Comparison of ENCODE assay signal across 16 cellular contexts in genomic region chr5:73507062-73507461, GRCh38. TPM values are rescaled to one million over a fixed set of nuclear protein-coding genes. Genes with fewer than 3 reads are reported as not detected.
A peak's percentile ranks its signal among the peaks of the same experiment; 100 is the strongest.
DNase-seq lines count a peak whose midpoint lies in the region; ATAC-seq and TF ChIP-seq lines count a peak whose summit lies in the region.
"Had no signal": no experiment of that assay in that cellular context is flagged by ENCODE, and none has a peak within 500 bp of the region (broad histone marks: within the 10 kb centered on the region; RNA-seq: fewer than 3 reads in every experiment).

No MANE protein-coding gene starts in this region.

- H3K27me3 Mint-ChIP-seq in activated naive CD8-positive, alpha-beta T cell = no peaks in the 10 kb centered on the region
- H3K27me3 Mint-ChIP-seq in activated naive CD8-positive, alpha-beta T cell treated with anti-CD3 and anti-CD28 coated beads, Interleukin-2, amount 50 U/mL, for 24 hours = no peaks in the 10 kb centered on the region
- H3K27me3 Mint-ChIP-seq: activated CD4-positive, alpha-beta T cell treated with anti-CD3 and anti-CD28 coated beads, Interleukin-2, amount 10 ng/mL, durations not matched to agents 7 days and 5 days; type B pancreatic cell had no signal

- H3K27me3 ChIP-seq in upper lobe of left lung = no peaks in the 10 kb centered on the region
- H3K27me3 ChIP-seq: gastrocnemius medialis, spleen had no signal

- peak overlapping the region; percentile 37 for H3K27ac Mint-ChIP-seq in activated naive CD8-positive, alpha-beta T cell
- H3K27ac Mint-ChIP-seq in activated naive CD8-positive, alpha-beta T cell treated with anti-CD3 and anti-CD28 coated beads, Interleukin-2, amount 50 U/mL, for 24 hours = no peak overlapping the region
- H3K27ac Mint-ChIP-seq: activated naive CD4-positive, alpha-beta T cell treated with anti-CD3 and anti-CD28 coated beads, Interleukin-2, amount 50 U/mL, for 72 hours; type B pancreatic cell had no signal

- no peaks in the 10 kb centered on the region for H3K9me3 Mint-ChIP-seq in activated naive CD8-positive, alpha-beta T cell (ENCODE audit: low read depth)
- no peaks in the 10 kb centered on the region for H3K9me3 Mint-ChIP-seq in activated naive CD8-positive, alpha-beta T cell treated with anti-CD3 and anti-CD28 coated beads, Interleukin-2, amount 50 U/mL, for 24 hours
- H3K9me3 Mint-ChIP-seq: activated CD4-positive, alpha-beta T cell treated with anti-CD3 and anti-CD28 coated beads, Interleukin-2, amount 10 ng/mL, durations not matched to agents 7 days and 5 days; activated naive CD4-positive, alpha-beta T cell treated with anti-CD3 and anti-CD28 coated beads, Interleukin-2, amount 50 U/mL, for 72 hours; H9; type B pancreatic cell had no signal

- no peak for DNase-seq in activated naive CD8-positive, alpha-beta T cell treated with anti-CD3 and anti-CD28 coated beads, Interleukin-2, amount 50 U/mL, for 24 hours
- DNase-seq in epidermal melanocyte (ENCODE audit: insufficient read length, low spot score) = peak; percentile 54
- DNase-seq in upper lobe of left lung = no peak
- DNase-seq in GM10248 (ENCODE audit: extremely low spot score) = no peak
- no peak for DNase-seq in glomerular visceral epithelial cell (ENCODE audit: extremely low spot score)
- DNase-seq: activated CD4-positive, alpha-beta T cell treated with anti-CD3 and anti-CD28 coated beads, Interleukin-2, amount 10 ng/mL, durations not matched to agents 7 days and 5 days; gastrocnemius medialis; NCI-H187; NCI-H524 treated with DMSO at 0.1 percent for 48 hours; spleen; stimulated activated naive CD4-positive, alpha-beta T cell had no signal

- no peak for ATAC-seq in activated naive CD8-positive, alpha-beta T cell treated with anti-CD3 and anti-CD28 coated beads, Interleukin-2, amount 50 U/mL, for 24 hours
- no peak for ATAC-seq in upper lobe of left lung (ENCODE audit: low FRiP score in 2 of 2)
- ATAC-seq: activated naive CD4-positive, alpha-beta T cell treated with anti-CD3 and anti-CD28 coated beads, Interleukin-2, amount 50 U/mL, for 72 hours; gastrocnemius medialis had no signal

- CTCF ChIA-PET in GM10248 (lab: Yijun Ruan, JAX) = interaction anchor here (1.0 to 3.6 kb wide), 3 partner anchors 11 to 28 kb away, joined by 3 to 17 read pairs (median 12); no protein-coding TSS in a partner anchor

- POLR2A ChIA-PET in GM10248 (lab: Yijun Ruan, JAX) = interaction anchor here (0.6 kb wide), 1 partner anchor 1340 kb away, joined by 3 read pairs; no protein-coding TSS in a partner anchor

- H3K36me3 Mint-ChIP-seq in activated naive CD8-positive, alpha-beta T cell = peaks cover 6% of the 10 kb centered on the region
- peaks cover 37% of the 10 kb centered on the region for H3K36me3 Mint-ChIP-seq in activated naive CD8-positive, alpha-beta T cell treated with anti-CD3 and anti-CD28 coated beads, Interleukin-2, amount 50 U/mL, for 24 hours (ENCODE audit: low read depth)

- H3K9me3 ChIP-seq in upper lobe of left lung = no peaks in the 10 kb centered on the region
- H3K9me3 ChIP-seq: gastrocnemius medialis, spleen had no signal

- H3K4me1 Mint-ChIP-seq in activated naive CD8-positive, alpha-beta T cell (ENCODE audit: low read depth) = peaks cover 8% of the 10 kb centered on the region
- peaks cover 13% of the 10 kb centered on the region for H3K4me1 Mint-ChIP-seq in activated naive CD8-positive, alpha-beta T cell treated with anti-CD3 and anti-CD28 coated beads, Interleukin-2, amount 50 U/mL, for 24 hours
- H3K4me1 Mint-ChIP-seq: H9 had no signal

- H3K36me3 ChIP-seq in upper lobe of left lung = peaks cover 31 to 47% (median 37%) of the 10 kb centered on the region in 4 donors

- WGBS in upper lobe of left lung, 2 donors = 44 to 46% methylated on average over 2 of the region's 2 CpGs

- peak in 1 of 4 donors; percentile 39 for TF ChIP-seq EP300 in upper lobe of left lung (IDR thresholded peaks at IDR 0.05)

- peak overlapping the region in 3 of 4 donors; percentile 57 to 80 (median 73) for H3K27ac ChIP-seq in upper lobe of left lung
- H3K27ac ChIP-seq: gastrocnemius medialis, spleen had no signal

- H3K4me3 ChIP-seq in upper lobe of left lung = no peak overlapping the region
- H3K4me3 ChIP-seq: gastrocnemius medialis, spleen had no signal

- H3K4me1 ChIP-seq in upper lobe of left lung = peaks cover 3 to 14% (median 9%) of the 10 kb centered on the region in 4 donors
- H3K4me1 ChIP-seq: gastrocnemius medialis had no signal

- TF ChIP-seq POLR2A in upper lobe of left lung (IDR thresholded peaks at IDR 0.05) = no peak

- TF ChIP-seq CTCF in upper lobe of left lung (IDR thresholded peaks at IDR 0.05) (no peak), GM10248 (IDR thresholded peaks at IDR 0.05; ENCODE audit: control extremely low read depth, extremely low read depth, low read depth, missing control alignments) (no peak)

- no peak overlapping the region for H3K4me3 Mint-ChIP-seq in activated naive CD8-positive, alpha-beta T cell
- no peak overlapping the region for H3K4me3 Mint-ChIP-seq in activated naive CD8-positive, alpha-beta T cell treated with anti-CD3 and anti-CD28 coated beads, Interleukin-2, amount 50 U/mL, for 24 hours
- H3K4me3 Mint-ChIP-seq: activated CD4-positive, alpha-beta T cell treated with anti-CD3 and anti-CD28 coated beads, Interleukin-2, amount 10 ng/mL, durations not matched to agents 7 days and 5 days; H9; type B pancreatic cell had no signal

RNA-seq across cellular contexts. Expression of gene BTF3, which starts 8.8 kb away (rescaled TPM):
- 100 to 1,000 TPM; 152 to 415 (median 344) TPM for total RNA-seq in upper lobe of left lung

RNA-seq across cellular contexts. Expression of gene ANKRA2, which starts 58.4 kb away (rescaled TPM):
- total RNA-seq in upper lobe of left lung = 10 to 100 TPM; 14.1 to 84.9 (median 19.7) TPM

RNA-seq across cellular contexts. Expression of gene UTP15, which starts 58.5 kb away (rescaled TPM):
- 10 to 100 TPM in 5 of 6 donors, 1 to 10 TPM in 1; 8.8 to 28.6 (median 16.5) TPM for total RNA-seq in upper lobe of left lung

RNA-seq across cellular contexts. Expression of gene FOXD1, which starts 58.5 kb away (rescaled TPM):
- under 1 TPM in 4 of 6 donors, not detected in 2; 0.54 to 0.79 (median 0.67) TPM for total RNA-seq in upper lobe of left lung
- total RNA-seq: activated CD4-positive, alpha-beta T cell treated with anti-CD3 and anti-CD28 coated beads, Interleukin-2, amount 10 ng/mL, durations not matched to agents 7 days and 5 days; liver had no signal
